Comparison of ENCODE assay signal across 1 cellular context in genomic region chr3:146308222-146308621, GRCh38.
TF ChIP-seq lines count a peak whose summit lies in the region.

No MANE protein-coding gene starts in this region.

TF ChIP-seq in GM23338, 12 proteins besides CTCF, POLR2A, EP300 and RAD21 (continued from another document):
- no peak for TF ChIP-seq ZNF462 (CRISPR knock-in tag; IDR thresholded peaks at IDR 0.05)
- TF ChIP-seq EZH2 (IDR thresholded peaks at IDR 0.05; ENCODE audit: low read depth, unreplicated experiment), result no peak
- TF ChIP-seq, protein P1, sequence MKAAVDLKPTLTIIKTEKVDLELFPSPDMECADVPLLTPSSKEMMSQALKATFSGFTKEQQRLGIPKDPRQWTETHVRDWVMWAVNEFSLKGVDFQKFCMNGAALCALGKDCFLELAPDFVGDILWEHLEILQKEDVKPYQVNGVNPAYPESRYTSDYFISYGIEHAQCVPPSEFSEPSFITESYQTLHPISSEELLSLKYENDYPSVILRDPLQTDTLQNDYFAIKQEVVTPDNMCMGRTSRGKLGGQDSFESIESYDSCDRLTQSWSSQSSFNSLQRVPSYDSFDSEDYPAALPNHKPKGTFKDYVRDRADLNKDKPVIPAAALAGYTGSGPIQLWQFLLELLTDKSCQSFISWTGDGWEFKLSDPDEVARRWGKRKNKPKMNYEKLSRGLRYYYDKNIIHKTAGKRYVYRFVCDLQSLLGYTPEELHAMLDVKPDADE (IDR thresholded peaks at IDR 0.05), result no peak
- no peak for TF ChIP-seq POLR2AphosphoS5 (IDR thresholded peaks at IDR 0.05; ENCODE audit: low read depth)
- TF ChIP-seq CREB1 (CRISPR knock-in tag; IDR thresholded peaks at IDR 0.05; ENCODE audit: low read depth), result no peak
